Comparison of ENCODE assay signal across 9 cellular contexts in genomic region chr18:11955299-11956029, GRCh38. TPM values are rescaled to one million over a fixed set of nuclear protein-coding genes. Genes with fewer than 3 reads are reported as not detected.
DNase-seq lines count a peak whose midpoint lies in the region; TF ChIP-seq lines count a peak whose summit lies in the region.
"Had no signal": no experiment of that assay in that cellular context is flagged by ENCODE, and none has a peak within 500 bp of the region (broad histone marks: within the 10 kb centered on the region; RNA-seq: fewer than 3 reads in every experiment).

No MANE protein-coding gene starts in this region.

- TF ChIP-seq CTCF in HFF-Myc (IDR thresholded peaks at IDR 0.05; ENCODE audit: low read depth, low read length, missing control alignments) (no peak), glutamatergic neuron (IDR thresholded peaks at IDR 0.05; ENCODE audit: partially characterized antibody, unreplicated experiment) (no peak), smooth muscle cell (IDR thresholded peaks at IDR 0.05; ENCODE audit: borderline replicate concordance, insufficient read depth, poor library complexity, severe bottlenecking) (no peak)

- H3F3A ChIP-seq in smooth muscle cell (ENCODE audit: low read depth), result peaks cover 44% of the 10 kb centered on the region

- H3K27ac ChIP-seq in smooth muscle cell (ENCODE audit: low read depth), result peak overlapping the region; percentile 98

- WGBS in smooth muscle cell (ENCODE audit: low lambda C conversion rate), result 11% methylated on average over 8 of the region's 8 CpGs

- DNase-seq in HFF-Myc (ENCODE audit: extremely low read depth, low read depth), result peak; percentile 91
- peak; percentile 74 for DNase-seq in SKM-1 treated with dmso at 0.1 percent for 144 hours (lab: John Stamatoyannopoulos, UW; ENCODE audit: unreplicated experiment)
- DNase-seq in glutamatergic neuron, result peak; percentile 37
- peak; percentile 20 for DNase-seq in smooth muscle cell (lab: John Stamatoyannopoulos, UW; ENCODE audit: unreplicated experiment)
- no peak for DNase-seq in 8988T
- DNase-seq in activated CD4-positive, alpha-beta T cell treated with anti-CD3 and anti-CD28 coated beads, Interleukin-2, amount 10 ng/mL, durations not matched to agents 24 days and 14 days, result no peak
- no peak for DNase-seq in activated CD4-positive, CD25-positive, alpha-beta regulatory T cell treated with anti-CD3 and anti-CD28 coated beads, Interleukin-2, amount 50 U/mL, for 72 hours
- no peak for DNase-seq in stimulated activated CD4-positive, alpha-beta T cell treated with anti-CD3 and anti-CD28 coated beads, Interleukin-4, amount 100 ng/mL, for 1 hour
- DNase-seq: activated naive CD4-positive, alpha-beta T cell treated with anti-CD3 and anti-CD28 coated beads, Interleukin-2, amount 10 ng/mL, durations not matched to agents 7 days and 5 days had no signal

- peaks cover 23% of the 10 kb centered on the region for H3K4me1 Mint-ChIP-seq in glutamatergic neuron (ENCODE audit: low read depth, unreplicated experiment)
- peaks cover 5% of the 10 kb centered on the region for H3K4me1 Mint-ChIP-seq in activated CD4-positive, alpha-beta T cell treated with anti-CD3 and anti-CD28 coated beads, Interleukin-2, amount 10 ng/mL, durations not matched to agents 24 days and 14 days

- H3K36me3 ChIP-seq in smooth muscle cell (ENCODE audit: low read depth), result no peaks in the 10 kb centered on the region

- no peaks in the 10 kb centered on the region for H3K27me3 ChIP-seq in smooth muscle cell (ENCODE audit: low read depth)

- H3K9ac ChIP-seq in smooth muscle cell (ENCODE audit: low read depth), result peak overlapping the region; percentile 85

- peaks cover 18% of the 10 kb centered on the region for H3K9me3 Mint-ChIP-seq in glutamatergic neuron (ENCODE audit: unreplicated experiment)
- peaks cover 5% of the 10 kb centered on the region for H3K9me3 Mint-ChIP-seq in activated CD4-positive, alpha-beta T cell treated with anti-CD3 and anti-CD28 coated beads, Interleukin-2, amount 10 ng/mL, durations not matched to agents 24 days and 14 days

- intact Hi-C loops in activated CD4-positive, alpha-beta T cell treated with anti-CD3 and anti-CD28 coated beads, Interleukin-2, amount 10 ng/mL, durations not matched to agents 24 days and 14 days (cut with micrococcal nuclease), result no loop called here

- peaks cover 6% of the 10 kb centered on the region for H3K27me3 Mint-ChIP-seq in glutamatergic neuron (ENCODE audit: unreplicated experiment)
- H3K27me3 Mint-ChIP-seq in activated CD4-positive, alpha-beta T cell treated with anti-CD3 and anti-CD28 coated beads, Interleukin-2, amount 10 ng/mL, durations not matched to agents 24 days and 14 days, result no peaks in the 10 kb centered on the region
- H3K27me3 Mint-ChIP-seq: activated naive CD4-positive, alpha-beta T cell treated with anti-CD3 and anti-CD28 coated beads, Interleukin-2, amount 10 ng/mL, durations not matched to agents 7 days and 5 days had no signal

- peak overlapping the region; percentile 5 for H3K4me3 Mint-ChIP-seq in glutamatergic neuron (ENCODE audit: unreplicated experiment)
- no peak overlapping the region for H3K4me3 Mint-ChIP-seq in activated CD4-positive, alpha-beta T cell treated with anti-CD3 and anti-CD28 coated beads, Interleukin-2, amount 10 ng/mL, durations not matched to agents 24 days and 14 days
- H3K4me3 Mint-ChIP-seq: activated naive CD4-positive, alpha-beta T cell treated with anti-CD3 and anti-CD28 coated beads, Interleukin-2, amount 10 ng/mL, durations not matched to agents 7 days and 5 days had no signal

- no peaks in the 10 kb centered on the region for H4K20me1 ChIP-seq in smooth muscle cell (ENCODE audit: low read depth)

- H3K27ac Mint-ChIP-seq in glutamatergic neuron (ENCODE audit: unreplicated experiment), result peak overlapping the region; percentile 94
- H3K27ac Mint-ChIP-seq in activated CD4-positive, alpha-beta T cell treated with anti-CD3 and anti-CD28 coated beads, Interleukin-2, amount 10 ng/mL, durations not matched to agents 24 days and 14 days, result no peak overlapping the region
- H3K27ac Mint-ChIP-seq: activated naive CD4-positive, alpha-beta T cell treated with anti-CD3 and anti-CD28 coated beads, Interleukin-2, amount 10 ng/mL, durations not matched to agents 7 days and 5 days had no signal

- peak overlapping the region; percentile 15 for H2AFZ ChIP-seq in smooth muscle cell (ENCODE audit: low read depth)

- peaks cover 9% of the 10 kb centered on the region for H3K4me1 ChIP-seq in smooth muscle cell (ENCODE audit: low read depth)

- H3K9me3 ChIP-seq in smooth muscle cell (replicated peaks; ENCODE audit: low read depth), result no peaks in the 10 kb centered on the region

- peak overlapping the region; percentile 27 for H3K4me2 ChIP-seq in smooth muscle cell

- H3K36me3 Mint-ChIP-seq in glutamatergic neuron (ENCODE audit: unreplicated experiment), result peaks cover 16% of the 10 kb centered on the region
- H3K36me3 Mint-ChIP-seq in activated CD4-positive, alpha-beta T cell treated with anti-CD3 and anti-CD28 coated beads, Interleukin-2, amount 10 ng/mL, durations not matched to agents 24 days and 14 days (ENCODE audit: low read depth), result no peaks in the 10 kb centered on the region

- no peaks in the 10 kb centered on the region for H3K79me2 ChIP-seq in smooth muscle cell (ENCODE audit: low read depth)

- H3K4me3 ChIP-seq in HFF-Myc (replicated peaks; ENCODE audit: low read depth, low read length) (no peak overlapping the region), smooth muscle cell (no peak overlapping the region)

RNA-seq across cellular contexts. Expression of gene IMPA2, which starts 25.8 kb away (rescaled TPM):
- total RNA-seq in glutamatergic neuron (ENCODE audit: unreplicated experiment) (103 TPM), smooth muscle cell (9.9 and 10.5 TPM in 2 replicates)
- polyA plus RNA-seq in smooth muscle cell, result 17.8 and 22.4 TPM in 2 replicates
- 18.8 and 20.1 TPM in 2 replicates for total RNA-seq in activated CD4-positive, alpha-beta T cell treated with anti-CD3 and anti-CD28 coated beads, Interleukin-2, amount 10 ng/mL, durations not matched to agents 24 days and 14 days

RNA-seq across cellular contexts. Expression of gene MPPE1, which starts 47.3 kb away (rescaled TPM):
- total RNA-seq in glutamatergic neuron (ENCODE audit: unreplicated experiment) (31.8 TPM), smooth muscle cell (28.5 and 73.1 TPM in 2 replicates)
- 33.6 and 36.7 TPM in 2 replicates for polyA plus RNA-seq in smooth muscle cell
- total RNA-seq in activated CD4-positive, alpha-beta T cell treated with anti-CD3 and anti-CD28 coated beads, Interleukin-2, amount 10 ng/mL, durations not matched to agents 24 days and 14 days, result 39.2 and 45.8 TPM in 2 replicates

Comparison
In these comparisons a context has a peak if more than half of its experiments do, and no peak if none do; other contexts are left out.
1. DNase-seq: peak in HFF-Myc (single experiment), SKM-1 treated with dmso at 0.1 percent for 144 hours (single experiment), glutamatergic neuron (single experiment) and smooth muscle cell (single experiment); none in 8988T (single experiment), activated CD4-positive, alpha-beta T cell treated with anti-CD3 and anti-CD28 coated beads, Interleukin-2, amount 10 ng/mL, durations not matched to agents 24 days and 14 days (single experiment), activated CD4-positive, CD25-positive, alpha-beta regulatory T cell treated with anti-CD3 and anti-CD28 coated beads, Interleukin-2, amount 50 U/mL, for 72 hours (single experiment) and stimulated activated CD4-positive, alpha-beta T cell treated with anti-CD3 and anti-CD28 coated beads, Interleukin-4, amount 100 ng/mL, for 1 hour (single experiment).